ENCODE assay signal across 1 cellular context in the genomic region with DNA sequence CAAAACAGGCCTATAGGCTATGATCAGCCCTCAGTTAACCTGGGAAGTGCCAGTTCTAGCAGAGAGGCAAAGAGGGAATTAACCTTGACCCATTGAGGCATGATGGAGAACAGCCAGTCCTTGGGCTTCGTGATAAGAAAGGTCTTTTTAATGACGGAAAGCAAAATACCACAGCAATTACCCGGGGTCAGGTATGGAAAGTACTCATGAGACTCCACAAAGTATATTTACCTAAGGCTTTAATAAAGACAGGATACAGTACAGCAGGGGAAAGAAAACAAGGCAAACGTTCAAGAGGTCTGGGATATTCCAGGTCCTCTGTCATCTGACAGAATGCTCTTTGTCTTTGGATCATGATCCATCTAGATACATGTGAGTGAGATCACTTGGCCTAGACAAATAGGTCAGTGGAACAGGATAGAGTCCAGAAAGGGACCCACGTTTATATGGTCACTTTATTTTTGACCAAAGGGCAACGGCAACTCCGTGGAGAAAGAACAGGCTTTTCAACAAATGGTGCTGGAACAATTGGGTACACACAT.
TF ChIP-seq lines count a peak whose summit lies in the region.

No MANE protein-coding gene starts in this region.

TF ChIP-seq in HepG2, 621 proteins besides CTCF, POLR2A, EP300 and RAD21 (continued from another document):
- TF ChIP-seq, protein P1, sequence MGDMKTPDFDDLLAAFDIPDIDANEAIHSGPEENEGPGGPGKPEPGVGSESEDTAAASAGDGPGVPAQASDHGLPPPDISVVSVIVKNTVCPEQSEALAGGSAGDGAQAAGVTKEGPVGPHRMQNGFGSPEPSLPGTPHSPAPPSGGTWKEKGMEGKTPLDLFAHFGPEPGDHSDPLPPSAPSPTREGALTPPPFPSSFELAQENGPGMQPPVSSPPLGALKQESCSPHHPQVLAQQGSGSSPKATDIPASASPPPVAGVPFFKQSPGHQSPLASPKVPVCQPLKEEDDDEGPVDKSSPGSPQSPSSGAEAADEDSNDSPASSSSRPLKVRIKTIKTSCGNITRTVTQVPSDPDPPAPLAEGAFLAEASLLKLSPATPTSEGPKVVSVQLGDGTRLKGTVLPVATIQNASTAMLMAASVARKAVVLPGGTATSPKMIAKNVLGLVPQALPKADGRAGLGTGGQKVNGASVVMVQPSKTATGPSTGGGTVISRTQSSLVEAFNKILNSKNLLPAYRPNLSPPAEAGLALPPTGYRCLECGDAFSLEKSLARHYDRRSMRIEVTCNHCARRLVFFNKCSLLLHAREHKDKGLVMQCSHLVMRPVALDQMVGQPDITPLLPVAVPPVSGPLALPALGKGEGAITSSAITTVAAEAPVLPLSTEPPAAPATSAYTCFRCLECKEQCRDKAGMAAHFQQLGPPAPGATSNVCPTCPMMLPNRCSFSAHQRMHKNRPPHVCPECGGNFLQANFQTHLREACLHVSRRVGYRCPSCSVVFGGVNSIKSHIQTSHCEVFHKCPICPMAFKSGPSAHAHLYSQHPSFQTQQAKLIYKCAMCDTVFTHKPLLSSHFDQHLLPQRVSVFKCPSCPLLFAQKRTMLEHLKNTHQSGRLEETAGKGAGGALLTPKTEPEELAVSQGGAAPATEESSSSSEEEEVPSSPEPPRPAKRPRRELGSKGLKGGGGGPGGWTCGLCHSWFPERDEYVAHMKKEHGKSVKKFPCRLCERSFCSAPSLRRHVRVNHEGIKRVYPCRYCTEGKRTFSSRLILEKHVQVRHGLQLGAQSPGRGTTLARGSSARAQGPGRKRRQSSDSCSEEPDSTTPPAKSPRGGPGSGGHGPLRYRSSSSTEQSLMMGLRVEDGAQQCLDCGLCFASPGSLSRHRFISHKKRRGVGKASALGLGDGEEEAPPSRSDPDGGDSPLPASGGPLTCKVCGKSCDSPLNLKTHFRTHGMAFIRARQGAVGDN (CRISPR knock-in tag; IDR thresholded peaks at IDR 0.05), result no peak
- TF ChIP-seq ELF1 (CRISPR knock-in tag; IDR thresholded peaks at IDR 0.05) (peak; percentile 16; the same call in 1 of the 2 replicates), SPEN (CRISPR knock-in tag; IDR thresholded peaks at IDR 0.05; ENCODE audit: low read depth) (peak; percentile 39; the same call in 1 of the 2 replicates), GZF1 (CRISPR knock-in tag; IDR thresholded peaks at IDR 0.05) (no peak), MED8 (CRISPR knock-in tag; IDR thresholded peaks at IDR 0.05; ENCODE audit: insufficient replicate concordance) (no peak), GPN1 (CRISPR knock-in tag; IDR thresholded peaks at IDR 0.05; ENCODE audit: borderline replicate concordance) (no peak), NFATC3 (CRISPR knock-in tag; IDR thresholded peaks at IDR 0.05) (no peak), MTF1 (CRISPR knock-in tag; IDR thresholded peaks at IDR 0.05) (peak; percentile 37; the same call in 1 of the 2 replicates), NCOA1 (CRISPR knock-in tag; IDR thresholded peaks at IDR 0.05) (no peak), PAF1 (CRISPR knock-in tag; IDR thresholded peaks at IDR 0.05) (no peak), ZBTB8A (CRISPR knock-in tag; IDR thresholded peaks at IDR 0.05; ENCODE audit: borderline replicate concordance, low read depth) (no peak), GFI1 (CRISPR knock-in tag; IDR thresholded peaks at IDR 0.05; ENCODE audit: borderline replicate concordance) (peak; percentile 88), ZNF282 (IDR thresholded peaks at IDR 0.05; ENCODE audit: partially characterized antibody) (no peak), KLF13 (CRISPR knock-in tag; IDR thresholded peaks at IDR 0.05) (no peak), ZNF446 (CRISPR knock-in tag; IDR thresholded peaks at IDR 0.05) (no peak), ZNF3 (CRISPR knock-in tag; IDR thresholded peaks at IDR 0.05) (peak; percentile 71; the same call in 1 of the 2 replicates), ZNF441 (CRISPR knock-in tag; IDR thresholded peaks at IDR 0.05; ENCODE audit: borderline replicate concordance) (no peak), FOXM1 (CRISPR knock-in tag; IDR thresholded peaks at IDR 0.05) (no peak), ZBTB1 (CRISPR knock-in tag; IDR thresholded peaks at IDR 0.05; ENCODE audit: borderline replicate concordance) (no peak), SMAD9 (CRISPR knock-in tag; IDR thresholded peaks at IDR 0.05) (no peak), ZNF274 (CRISPR knock-in tag; IDR thresholded peaks at IDR 0.05) (no peak), ZNF331 (CRISPR knock-in tag; IDR thresholded peaks at IDR 0.05) (peak; percentile 71; the same call in 1 of the 2 replicates), ZBTB42 (CRISPR knock-in tag; IDR thresholded peaks at IDR 0.05) (no peak), BORCS8-MEF2B (CRISPR knock-in tag; IDR thresholded peaks at IDR 0.05) (no peak), ZNF510 (CRISPR knock-in tag; IDR thresholded peaks at IDR 0.05; ENCODE audit: low read depth) (no peak)
- TF ChIP-seq, protein P2, sequence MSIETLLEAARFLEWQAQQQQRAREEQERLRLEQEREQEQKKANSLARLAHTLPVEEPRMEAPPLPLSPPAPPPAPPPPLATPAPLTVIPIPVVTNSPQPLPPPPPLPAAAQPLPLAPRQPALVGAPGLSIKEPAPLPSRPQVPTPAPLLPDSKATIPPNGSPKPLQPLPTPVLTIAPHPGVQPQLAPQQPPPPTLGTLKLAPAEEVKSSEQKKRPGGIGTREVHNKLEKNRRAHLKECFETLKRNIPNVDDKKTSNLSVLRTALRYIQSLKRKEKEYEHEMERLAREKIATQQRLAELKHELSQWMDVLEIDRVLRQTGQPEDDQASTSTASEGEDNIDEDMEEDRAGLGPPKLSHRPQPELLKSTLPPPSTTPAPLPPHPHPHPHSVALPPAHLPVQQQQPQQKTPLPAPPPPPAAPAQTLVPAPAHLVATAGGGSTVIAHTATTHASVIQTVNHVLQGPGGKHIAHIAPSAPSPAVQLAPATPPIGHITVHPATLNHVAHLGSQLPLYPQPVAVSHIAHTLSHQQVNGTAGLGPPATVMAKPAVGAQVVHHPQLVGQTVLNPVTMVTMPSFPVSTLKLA (IDR thresholded peaks at IDR 0.05), result no peak
- TF ChIP-seq, protein P3, sequence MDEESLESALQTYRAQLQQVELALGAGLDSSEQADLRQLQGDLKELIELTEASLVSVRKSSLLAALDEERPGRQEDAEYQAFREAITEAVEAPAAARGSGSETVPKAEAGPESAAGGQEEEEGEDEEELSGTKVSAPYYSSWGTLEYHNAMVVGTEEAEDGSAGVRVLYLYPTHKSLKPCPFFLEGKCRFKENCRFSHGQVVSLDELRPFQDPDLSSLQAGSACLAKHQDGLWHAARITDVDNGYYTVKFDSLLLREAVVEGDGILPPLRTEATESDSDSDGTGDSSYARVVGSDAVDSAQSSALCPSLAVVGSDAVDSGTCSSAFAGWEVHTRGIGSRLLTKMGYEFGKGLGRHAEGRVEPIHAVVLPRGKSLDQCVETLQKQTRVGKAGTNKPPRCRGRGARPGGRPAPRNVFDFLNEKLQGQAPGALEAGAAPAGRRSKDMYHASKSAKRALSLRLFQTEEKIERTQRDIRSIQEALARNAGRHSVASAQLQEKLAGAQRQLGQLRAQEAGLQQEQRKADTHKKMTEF (CRISPR knock-in tag; IDR thresholded peaks at IDR 0.05), result peak; percentile 97
- TF ChIP-seq, protein P4, sequence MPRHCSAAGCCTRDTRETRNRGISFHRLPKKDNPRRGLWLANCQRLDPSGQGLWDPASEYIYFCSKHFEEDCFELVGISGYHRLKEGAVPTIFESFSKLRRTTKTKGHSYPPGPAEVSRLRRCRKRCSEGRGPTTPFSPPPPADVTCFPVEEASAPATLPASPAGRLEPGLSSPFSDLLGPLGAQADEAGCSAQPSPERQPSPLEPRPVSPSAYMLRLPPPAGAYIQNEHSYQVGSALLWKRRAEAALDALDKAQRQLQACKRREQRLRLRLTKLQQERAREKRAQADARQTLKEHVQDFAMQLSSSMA (CRISPR knock-in tag; IDR thresholded peaks at IDR 0.05), result no peak
- TF ChIP-seq, protein P5, sequence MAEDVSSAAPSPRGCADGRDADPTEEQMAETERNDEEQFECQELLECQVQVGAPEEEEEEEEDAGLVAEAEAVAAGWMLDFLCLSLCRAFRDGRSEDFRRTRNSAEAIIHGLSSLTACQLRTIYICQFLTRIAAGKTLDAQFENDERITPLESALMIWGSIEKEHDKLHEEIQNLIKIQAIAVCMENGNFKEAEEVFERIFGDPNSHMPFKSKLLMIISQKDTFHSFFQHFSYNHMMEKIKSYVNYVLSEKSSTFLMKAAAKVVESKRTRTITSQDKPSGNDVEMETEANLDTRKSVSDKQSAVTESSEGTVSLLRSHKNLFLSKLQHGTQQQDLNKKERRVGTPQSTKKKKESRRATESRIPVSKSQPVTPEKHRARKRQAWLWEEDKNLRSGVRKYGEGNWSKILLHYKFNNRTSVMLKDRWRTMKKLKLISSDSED (CRISPR knock-in tag; IDR thresholded peaks at IDR 0.05), result no peak
- TF ChIP-seq, protein P6, sequence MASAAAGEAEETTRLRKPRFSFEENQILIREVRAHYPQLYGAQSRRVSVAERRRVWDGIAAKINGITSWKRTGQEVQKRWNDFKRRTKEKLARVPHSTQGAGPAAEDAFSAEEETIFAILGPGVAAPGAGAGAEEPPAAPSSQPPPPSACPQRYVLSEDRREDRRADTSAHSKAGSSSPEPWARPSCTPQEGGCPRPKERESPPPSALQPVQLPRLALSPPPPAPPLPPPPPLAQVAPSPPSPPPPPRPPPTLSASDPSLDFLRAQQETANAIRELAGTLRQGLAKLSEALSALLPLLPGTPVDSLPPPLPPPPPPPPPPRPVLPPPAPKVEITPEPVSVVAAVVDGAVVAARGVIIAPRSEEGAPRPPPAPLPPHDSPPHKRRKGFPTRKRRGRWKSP (CRISPR knock-in tag; IDR thresholded peaks at IDR 0.05), result no peak; the same call in 1 of the 2 replicates
- TF ChIP-seq, protein P7, sequence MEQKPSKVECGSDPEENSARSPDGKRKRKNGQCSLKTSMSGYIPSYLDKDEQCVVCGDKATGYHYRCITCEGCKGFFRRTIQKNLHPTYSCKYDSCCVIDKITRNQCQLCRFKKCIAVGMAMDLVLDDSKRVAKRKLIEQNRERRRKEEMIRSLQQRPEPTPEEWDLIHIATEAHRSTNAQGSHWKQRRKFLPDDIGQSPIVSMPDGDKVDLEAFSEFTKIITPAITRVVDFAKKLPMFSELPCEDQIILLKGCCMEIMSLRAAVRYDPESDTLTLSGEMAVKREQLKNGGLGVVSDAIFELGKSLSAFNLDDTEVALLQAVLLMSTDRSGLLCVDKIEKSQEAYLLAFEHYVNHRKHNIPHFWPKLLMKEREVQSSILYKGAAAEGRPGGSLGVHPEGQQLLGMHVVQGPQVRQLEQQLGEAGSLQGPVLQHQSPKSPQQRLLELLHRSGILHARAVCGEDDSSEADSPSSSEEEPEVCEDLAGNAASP (CRISPR knock-in tag; IDR thresholded peaks at IDR 0.05; ENCODE audit: borderline replicate concordance), result peak; percentile 93; the same call in 1 of the 2 replicates
